Comparison of ENCODE assay signal across 19 cellular contexts in the genomic region with DNA sequence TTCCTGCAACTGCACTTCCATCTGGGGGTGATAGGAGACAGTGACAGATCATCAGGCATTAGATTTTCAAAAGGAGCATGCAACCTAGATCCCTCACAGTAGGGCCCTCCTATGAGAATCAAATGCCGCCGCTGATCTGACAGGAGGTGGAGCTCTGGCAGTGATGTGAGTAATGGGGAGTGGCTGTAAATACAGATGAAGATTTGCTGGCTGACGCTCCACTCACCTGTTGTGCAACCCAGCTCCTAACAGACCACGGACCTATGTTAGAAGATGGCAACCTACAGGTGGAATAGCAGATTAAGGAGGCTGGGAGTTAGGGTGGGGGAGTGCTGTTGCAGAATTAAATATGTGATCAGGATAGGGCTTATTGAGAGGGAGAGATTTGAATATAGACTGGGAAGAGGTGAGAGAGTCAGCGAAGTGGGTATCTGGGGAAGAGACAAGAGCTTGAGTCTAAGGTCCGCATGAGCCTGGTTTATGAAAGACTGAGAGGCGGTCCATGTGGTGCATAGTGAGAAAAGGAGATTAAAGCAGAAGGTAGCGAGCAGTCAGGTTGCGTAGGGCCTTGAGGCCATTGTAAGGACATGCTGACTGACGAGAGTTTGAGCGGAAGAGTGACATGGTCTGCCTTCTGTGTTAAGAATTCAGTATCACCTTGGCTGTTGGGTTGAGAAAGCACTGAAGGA. TPM values are rescaled to one million over a fixed set of nuclear protein-coding genes. Genes with fewer than 3 reads are reported as not detected.
DNase-seq lines count a peak whose midpoint lies in the region; ATAC-seq, FAIRE-seq and TF ChIP-seq lines count a peak whose summit lies in the region.
"Had no signal": no experiment of that assay in that cellular context is flagged by ENCODE, and none has a peak within 500 bp of the region (broad histone marks: within the 10 kb centered on the region; RNA-seq: fewer than 3 reads in every experiment).

No MANE protein-coding gene starts in this region.

- DNase-seq in Caco-2 = no peak
- DNase-seq in GM12891 (ENCODE audit: insufficient read length, low spot score) = no peak
- DNase-seq in epithelial cell of esophagus (ENCODE audit: low read depth) = peak; percentile 70
- no peak for DNase-seq in body of pancreas
- DNase-seq: activated CD4-positive, alpha-beta T cell treated with anti-CD3 and anti-CD28 coated beads, Interleukin-2, amount 50 U/mL, for 48 hours; activated T-cell treated with anti-CD3 and anti-CD28 coated beads, Interleukin-2, amount 50 U/mL, for 48 hours; colonic mucosa; NCI-H1694 treated with DMSO at 0.1 percent for 48 hours; NCI-H446; occipital lobe; sigmoid colon; stimulated activated CD4-positive, alpha-beta T cell treated with anti-CD3 and anti-CD28 coated beads, Interleukin-2, amount 100 ng/mL, for 48 hours had no signal

- H3K36me3 Mint-ChIP-seq in Caco-2 (ENCODE audit: insufficient read depth, unreplicated experiment) = peaks cover 51% of the 10 kb centered on the region

- peaks cover 31% of the 10 kb centered on the region for H3K9me3 Mint-ChIP-seq in Caco-2 (ENCODE audit: unreplicated experiment)

- peak; percentile 23 for FAIRE-seq in GM12891 (lab: Jason Lieb, UNC)
- FAIRE-seq: TTC549 had no signal

- peaks cover 12% of the 10 kb centered on the region for H3K36me3 ChIP-seq in Caco-2 (ENCODE audit: control insufficient read depth, insufficient read depth, low read length)
- H3K36me3 ChIP-seq in body of pancreas (replicated peaks in 1 of 2; ENCODE audit: insufficient read depth in 1 of 2, low read depth in 2 of 2) = peaks cover 0 to 17% of the 10 kb centered on the region in 2 donors
- H3K36me3 ChIP-seq: colonic mucosa had no signal

- H3K4me1 Mint-ChIP-seq in Caco-2 (ENCODE audit: low read depth, unreplicated experiment) = peaks cover 27% of the 10 kb centered on the region

- 87 to 88% methylated on average over 11 of the region's 11 CpGs for WGBS in body of pancreas, 2 donors

- no peak for ATAC-seq in HG02623 (IDR thresholded peaks at IDR 0.05; ENCODE audit: unreplicated experiment)
- no peak for ATAC-seq in body of pancreas
- ATAC-seq in GM18873 (IDR thresholded peaks at IDR 0.05; ENCODE audit: low FRiP score, unreplicated experiment) = no peak
- ATAC-seq: foreskin keratinocyte, left lobe of liver had no signal

- TF ChIP-seq CTCF in Caco-2 (IDR thresholded peaks at IDR 0.05; ENCODE audit: insufficient read depth in 1 of 2, low read depth in 1 of 2, low read length in 1 of 2, severe bottlenecking in 1 of 2, unreplicated experiment in 1 of 2) = no peak
- no peak for TF ChIP-seq CTCF in epithelial cell of esophagus (IDR thresholded peaks at IDR 0.05; ENCODE audit: insufficient read depth, low read depth, low read length, missing control alignments)
- no peak for TF ChIP-seq CTCF in body of pancreas (IDR thresholded peaks at IDR 0.05)

- H3K27me3 ChIP-seq in Caco-2 (replicated peaks; ENCODE audit: control insufficient read depth, insufficient read depth, low read length) (no peaks in the 10 kb centered on the region), body of pancreas (no peaks in the 10 kb centered on the region)
- H3K27me3 ChIP-seq: ascending aorta, colonic mucosa, foreskin keratinocyte, sigmoid colon had no signal

- no peaks in the 10 kb centered on the region for H3K27me3 Mint-ChIP-seq in Caco-2 (ENCODE audit: insufficient read depth, unreplicated experiment)

- no peak overlapping the region for H3K27ac ChIP-seq in body of pancreas
- H3K27ac ChIP-seq: ascending aorta, colonic mucosa, foreskin keratinocyte had no signal

- H3K9me3 ChIP-seq in Caco-2 = peaks cover 9% of the 10 kb centered on the region; the same call in 1 of the 2 replicates
- no peaks in the 10 kb centered on the region for H3K9me3 ChIP-seq in body of pancreas
- H3K9me3 ChIP-seq: ascending aorta, colonic mucosa, sigmoid colon had no signal

- intact Hi-C loops in Caco-2 (cut with micrococcal nuclease; ENCODE audit: unreplicated experiment) (no loop called here), body of pancreas (cut with DNase I) (no loop called here)

- CTCF ChIA-PET in Caco-2 (lab: Charles Lee) = no interaction called here

- H3K4me1 ChIP-seq in Caco-2 (peaks cover 25% of the 10 kb centered on the region), body of pancreas (no peaks in the 10 kb centered on the region)
- H3K4me1 ChIP-seq: ascending aorta, foreskin keratinocyte had no signal

- no TSS peak for BruUV-seq in Caco-2 (replicated peaks; lab: Mats Ljungman, UMichigan)

- TF ChIP-seq POLR2A in GM12891 (IDR thresholded peaks at IDR 0.05; ENCODE audit: low read depth, low read length) (no peak), body of pancreas (IDR thresholded peaks at IDR 0.05) (no peak)

- peak overlapping the region; percentile 14 for H3K27ac Mint-ChIP-seq in Caco-2 (ENCODE audit: unreplicated experiment)

- H3K4me3 ChIP-seq in Caco-2 (ENCODE audit: low read depth, low read length) (no peak overlapping the region), epithelial cell of esophagus (ENCODE audit: low read length) (no peak overlapping the region), body of pancreas (no peak overlapping the region)
- H3K4me3 ChIP-seq: ascending aorta, colonic mucosa, sigmoid colon had no signal

- H3K4me3 Mint-ChIP-seq in Caco-2 (ENCODE audit: unreplicated experiment) = peak overlapping the region; percentile 27

- POLR2A ChIA-PET in Caco-2 (lab: Charles Lee) = no interaction called here

TF ChIP-seq in GM12891, 5 proteins besides CTCF, POLR2A, EP300 and RAD21:
- TF ChIP-seq POLR2AphosphoS5 (IDR thresholded peaks at IDR 0.05; ENCODE audit: low read depth, low read length) (peak; percentile 32; the same call in 1 of the 2 replicates), TAF1 (IDR thresholded peaks at IDR 0.05; ENCODE audit: low read depth, low read length) (no peak)

TF ChIP-seq in PFSK-1, 5 proteins besides CTCF, POLR2A, EP300 and RAD21:
- TF ChIP-seq POLR2AphosphoS5 (IDR thresholded peaks at IDR 0.05; ENCODE audit: low read depth, low read length) = peak; percentile 20; the same call in 1 of the 2 replicates
- TF ChIP-seq, protein P1, sequence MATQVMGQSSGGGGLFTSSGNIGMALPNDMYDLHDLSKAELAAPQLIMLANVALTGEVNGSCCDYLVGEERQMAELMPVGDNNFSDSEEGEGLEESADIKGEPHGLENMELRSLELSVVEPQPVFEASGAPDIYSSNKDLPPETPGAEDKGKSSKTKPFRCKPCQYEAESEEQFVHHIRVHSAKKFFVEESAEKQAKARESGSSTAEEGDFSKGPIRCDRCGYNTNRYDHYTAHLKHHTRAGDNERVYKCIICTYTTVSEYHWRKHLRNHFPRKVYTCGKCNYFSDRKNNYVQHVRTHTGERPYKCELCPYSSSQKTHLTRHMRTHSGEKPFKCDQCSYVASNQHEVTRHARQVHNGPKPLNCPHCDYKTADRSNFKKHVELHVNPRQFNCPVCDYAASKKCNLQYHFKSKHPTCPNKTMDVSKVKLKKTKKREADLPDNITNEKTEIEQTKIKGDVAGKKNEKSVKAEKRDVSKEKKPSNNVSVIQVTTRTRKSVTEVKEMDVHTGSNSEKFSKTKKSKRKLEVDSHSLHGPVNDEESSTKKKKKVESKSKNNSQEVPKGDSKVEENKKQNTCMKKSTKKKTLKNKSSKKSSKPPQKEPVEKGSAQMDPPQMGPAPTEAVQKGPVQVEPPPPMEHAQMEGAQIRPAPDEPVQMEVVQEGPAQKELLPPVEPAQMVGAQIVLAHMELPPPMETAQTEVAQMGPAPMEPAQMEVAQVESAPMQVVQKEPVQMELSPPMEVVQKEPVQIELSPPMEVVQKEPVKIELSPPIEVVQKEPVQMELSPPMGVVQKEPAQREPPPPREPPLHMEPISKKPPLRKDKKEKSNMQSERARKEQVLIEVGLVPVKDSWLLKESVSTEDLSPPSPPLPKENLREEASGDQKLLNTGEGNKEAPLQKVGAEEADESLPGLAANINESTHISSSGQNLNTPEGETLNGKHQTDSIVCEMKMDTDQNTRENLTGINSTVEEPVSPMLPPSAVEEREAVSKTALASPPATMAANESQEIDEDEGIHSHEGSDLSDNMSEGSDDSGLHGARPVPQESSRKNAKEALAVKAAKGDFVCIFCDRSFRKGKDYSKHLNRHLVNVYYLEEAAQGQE (IDR thresholded peaks at IDR 0.05; ENCODE audit: insufficient read depth in 1 of 2, low read depth in 2 of 2, low read length in 2 of 2) = no peak
- no peak for TF ChIP-seq FOXP2 (optimal IDR thresholded peaks at IDR 0.05; ENCODE audit: borderline replicate concordance, extremely low read depth, extremely low read length, insufficient read depth)

RNA-seq across cellular contexts. Expression of a gene that starts 31.3 kb away (rescaled TPM):
- total RNA-seq in Caco-2 (2022) (0.61 and 1.3 TPM in 2 replicates), body of pancreas (under 1 TPM in 1 of 2 donors, not detected in 1; 0.26 TPM)
- 0.18 TPM for polyA plus RNA-seq in GM12891 (2012; ENCODE audit: low read depth, missing spikeins)
- polyA plus RNA-seq in PFSK-1 (2012; ENCODE audit: insufficient read length, low read depth) = 0.30 TPM
- total RNA-seq: ascending aorta had no signal

RNA-seq across cellular contexts. Expression of a gene that starts 55.3 kb away (rescaled TPM):
- total RNA-seq in Caco-2 (2022) (117 and 133 TPM in 2 replicates), body of pancreas (10 to 100 TPM; 15.3 to 21.8 TPM)
- 33.1 TPM for polyA plus RNA-seq in GM12891 (2012; ENCODE audit: low read depth, missing spikeins)
- polyA plus RNA-seq in PFSK-1 (2012; ENCODE audit: insufficient read length, low read depth) = 38.0 TPM
